In the genomic region with DNA sequence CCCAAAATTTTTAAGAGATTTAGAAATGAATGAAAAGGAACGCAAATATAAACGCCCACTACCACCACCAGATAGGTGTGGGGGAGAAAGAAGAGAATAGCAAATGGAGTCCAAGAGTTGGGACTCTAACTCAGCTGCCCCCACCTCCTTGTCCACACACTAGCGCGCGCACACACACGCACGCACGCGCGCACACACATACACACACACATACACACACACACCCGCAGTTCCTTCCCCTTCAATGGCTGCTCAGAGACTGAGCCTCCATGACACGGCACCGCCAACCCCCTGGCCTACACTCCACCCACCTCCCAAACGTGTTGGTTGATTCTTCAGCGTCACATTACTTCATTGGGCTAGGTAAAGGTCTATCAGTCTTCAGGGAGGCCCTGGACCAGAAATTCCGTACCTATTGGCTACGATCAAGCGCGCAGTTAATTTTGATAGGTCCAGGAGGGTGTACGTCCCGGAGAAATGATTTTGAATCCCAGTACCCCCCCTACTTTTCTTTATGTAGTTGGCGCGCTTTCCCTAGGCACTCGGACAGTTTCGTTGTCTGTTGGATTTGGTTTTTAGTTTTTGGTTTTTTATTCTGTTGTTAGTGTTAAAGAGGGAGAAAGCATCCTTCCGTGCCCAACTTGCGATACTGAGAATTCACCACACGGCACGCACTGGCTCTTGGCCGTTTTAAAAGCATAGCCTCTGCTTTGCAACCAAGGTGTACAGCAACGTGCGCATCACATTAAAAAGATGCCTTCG, we compare ENCODE assay signal across 1 cellular context.
TF ChIP-seq lines count a peak whose summit lies in the region.

Gene ANP32E, minus strand, starts transcription at position 261 of the 762 bp plus-strand sequence. CDS start 326 bp downstream, outside the sequence.

TF ChIP-seq in K562, 482 proteins besides CTCF, POLR2A, EP300 and RAD21 (continued from another document and continues in another):
- TF ChIP-seq, protein P1, sequence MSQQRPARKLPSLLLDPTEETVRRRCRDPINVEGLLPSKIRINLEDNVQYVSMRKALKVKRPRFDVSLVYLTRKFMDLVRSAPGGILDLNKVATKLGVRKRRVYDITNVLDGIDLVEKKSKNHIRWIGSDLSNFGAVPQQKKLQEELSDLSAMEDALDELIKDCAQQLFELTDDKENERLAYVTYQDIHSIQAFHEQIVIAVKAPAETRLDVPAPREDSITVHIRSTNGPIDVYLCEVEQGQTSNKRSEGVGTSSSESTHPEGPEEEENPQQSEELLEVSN (IDR thresholded peaks at IDR 0.05; ENCODE audit: borderline replicate concordance in 1 of 2, extremely low read depth in 1 of 2, insufficient read depth in 1 of 2, insufficient read length in 1 of 2, low read depth in 1 of 2, low read length in 1 of 2, poor library complexity in 1 of 2, severe bottlenecking in 1 of 2): peak in 1 of 2 experiments; percentile 70
- TF ChIP-seq XRCC3 (IDR thresholded peaks at IDR 0.05) (no peak), WHSC1 (IDR thresholded peaks at IDR 0.05; ENCODE audit: low read length) (no peak), ADNP (tag; IDR thresholded peaks at IDR 0.05) (no peak), MLLT1 (IDR thresholded peaks at IDR 0.05) (peak; percentile 99), TAF9B (IDR thresholded peaks at IDR 0.05; ENCODE audit: partially characterized antibody) (peak; percentile 100), E2F1 (CRISPR knock-in tag; IDR thresholded peaks at IDR 0.05) (peak; percentile 97), NEUROD1 (IDR thresholded peaks at IDR 0.05; ENCODE audit: borderline replicate concordance, low read depth, low read length, partially characterized antibody) (peak; percentile 97), ZNF146 (CRISPR knock-in tag; IDR thresholded peaks at IDR 0.05; ENCODE audit: unreplicated experiment) (no peak), CTCFL (IDR thresholded peaks at IDR 0.05; ENCODE audit: borderline replicate concordance, insufficient read depth, low read depth, low read length, poor library complexity, severe bottlenecking) (no peak), HMGN3 (IDR thresholded peaks at IDR 0.05; ENCODE audit: borderline replicate concordance, extremely low read depth, insufficient read length, low read depth, low read length) (no peak), RFX7 (CRISPR knock-in tag; IDR thresholded peaks at IDR 0.05) (no peak), CBX5 (IDR thresholded peaks at IDR 0.05; ENCODE audit: borderline replicate concordance, low read depth) (no peak), ZNF316 (IDR thresholded peaks at IDR 0.05) (peak; percentile 45), YY1 (IDR thresholded peaks at IDR 0.05; ENCODE audit: borderline replicate concordance in 1 of 3, control insufficient read depth in 1 of 3, extremely low read depth in 1 of 3, insufficient read depth in 3 of 3, insufficient read length in 1 of 3, insufficient replicate concordance in 2 of 3, low read depth in 1 of 3, low read length in 2 of 3) (peak; percentile 69 to 96 (median 93)), ZNF384 (IDR thresholded peaks at IDR 0.05; ENCODE audit: low read depth, low read length) (peak; percentile 13; the same call in 1 of the 2 replicates), SRF (CRISPR knock-in tag; IDR thresholded peaks at IDR 0.05) (0 out of 4 replicates have a peak, but pooled peaks of 1 of the 2 experiments have one; percentile 32), ESRRB (CRISPR knock-in tag; IDR thresholded peaks at IDR 0.05; ENCODE audit: borderline replicate concordance) (no peak), SMARCA5 (IDR thresholded peaks at IDR 0.05) (peak; percentile 78), MEF2A (IDR thresholded peaks at IDR 0.05; ENCODE audit: control insufficient read depth, low read depth, low read length) (no peak), ZNF407 (IDR thresholded peaks at IDR 0.05; ENCODE audit: low read depth) (no peak)
- TF ChIP-seq, protein P2, sequence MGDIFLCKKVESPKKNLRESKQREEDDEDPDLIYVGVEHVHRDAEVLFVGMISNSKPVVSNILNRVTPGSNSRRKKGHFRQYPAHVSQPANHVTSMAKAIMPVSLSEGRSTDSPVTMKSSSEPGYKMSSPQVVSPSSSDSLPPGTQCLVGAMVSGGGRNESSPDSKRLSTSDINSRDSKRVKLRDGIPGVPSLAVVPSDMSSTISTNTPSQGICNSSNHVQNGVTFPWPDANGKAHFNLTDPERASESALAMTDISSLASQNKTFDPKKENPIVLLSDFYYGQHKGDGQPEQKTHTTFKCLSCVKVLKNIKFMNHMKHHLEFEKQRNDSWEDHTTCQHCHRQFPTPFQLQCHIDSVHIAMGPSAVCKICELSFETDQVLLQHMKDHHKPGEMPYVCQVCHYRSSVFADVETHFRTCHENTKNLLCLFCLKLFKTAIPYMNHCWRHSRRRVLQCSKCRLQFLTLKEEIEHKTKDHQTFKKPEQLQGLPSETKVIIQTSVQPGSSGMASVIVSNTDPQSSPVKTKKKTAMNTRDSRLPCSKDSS (IDR thresholded peaks at IDR 0.05; ENCODE audit: low read depth, partially characterized antibody): no peak
- TF ChIP-seq, protein P3, sequence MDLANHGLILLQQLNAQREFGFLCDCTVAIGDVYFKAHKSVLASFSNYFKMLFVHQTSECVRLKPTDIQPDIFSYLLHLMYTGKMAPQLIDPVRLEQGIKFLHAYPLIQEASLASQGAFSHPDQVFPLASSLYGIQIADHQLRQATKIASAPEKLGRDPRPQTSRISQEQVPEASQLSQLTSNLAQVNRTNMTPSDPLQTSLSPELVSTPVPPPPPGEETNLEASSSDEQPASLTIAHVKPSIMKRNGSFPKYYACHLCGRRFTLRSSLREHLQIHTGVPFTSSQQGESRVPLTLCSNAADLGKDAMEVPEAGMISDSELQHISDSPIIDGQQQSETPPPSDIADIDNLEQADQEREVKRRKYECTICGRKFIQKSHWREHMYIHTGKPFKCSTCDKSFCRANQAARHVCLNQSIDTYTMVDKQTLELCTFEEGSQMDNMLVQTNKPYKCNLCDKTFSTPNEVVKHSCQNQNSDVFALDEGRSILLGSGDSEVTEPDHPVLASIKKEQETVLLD (IDR thresholded peaks at IDR 0.05): peak; percentile 82
- TF ChIP-seq, protein P4, sequence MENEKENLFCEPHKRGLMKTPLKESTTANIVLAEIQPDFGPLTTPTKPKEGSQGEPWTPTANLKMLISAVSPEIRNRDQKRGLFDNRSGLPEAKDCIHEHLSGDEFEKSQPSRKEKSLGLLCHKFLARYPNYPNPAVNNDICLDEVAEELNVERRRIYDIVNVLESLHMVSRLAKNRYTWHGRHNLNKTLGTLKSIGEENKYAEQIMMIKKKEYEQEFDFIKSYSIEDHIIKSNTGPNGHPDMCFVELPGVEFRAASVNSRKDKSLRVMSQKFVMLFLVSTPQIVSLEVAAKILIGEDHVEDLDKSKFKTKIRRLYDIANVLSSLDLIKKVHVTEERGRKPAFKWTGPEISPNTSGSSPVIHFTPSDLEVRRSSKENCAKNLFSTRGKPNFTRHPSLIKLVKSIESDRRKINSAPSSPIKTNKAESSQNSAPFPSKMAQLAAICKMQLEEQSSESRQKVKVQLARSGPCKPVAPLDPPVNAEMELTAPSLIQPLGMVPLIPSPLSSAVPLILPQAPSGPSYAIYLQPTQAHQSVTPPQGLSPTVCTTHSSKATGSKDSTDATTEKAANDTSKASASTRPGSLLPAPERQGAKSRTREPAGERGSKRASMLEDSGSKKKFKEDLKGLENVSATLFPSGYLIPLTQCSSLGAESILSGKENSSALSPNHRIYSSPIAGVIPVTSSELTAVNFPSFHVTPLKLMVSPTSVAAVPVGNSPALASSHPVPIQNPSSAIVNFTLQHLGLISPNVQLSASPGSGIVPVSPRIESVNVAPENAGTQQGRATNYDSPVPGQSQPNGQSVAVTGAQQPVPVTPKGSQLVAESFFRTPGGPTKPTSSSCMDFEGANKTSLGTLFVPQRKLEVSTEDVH (IDR thresholded peaks at IDR 0.05; ENCODE audit: low read depth, partially characterized antibody): peak; percentile 96
- TF ChIP-seq, protein P5, sequence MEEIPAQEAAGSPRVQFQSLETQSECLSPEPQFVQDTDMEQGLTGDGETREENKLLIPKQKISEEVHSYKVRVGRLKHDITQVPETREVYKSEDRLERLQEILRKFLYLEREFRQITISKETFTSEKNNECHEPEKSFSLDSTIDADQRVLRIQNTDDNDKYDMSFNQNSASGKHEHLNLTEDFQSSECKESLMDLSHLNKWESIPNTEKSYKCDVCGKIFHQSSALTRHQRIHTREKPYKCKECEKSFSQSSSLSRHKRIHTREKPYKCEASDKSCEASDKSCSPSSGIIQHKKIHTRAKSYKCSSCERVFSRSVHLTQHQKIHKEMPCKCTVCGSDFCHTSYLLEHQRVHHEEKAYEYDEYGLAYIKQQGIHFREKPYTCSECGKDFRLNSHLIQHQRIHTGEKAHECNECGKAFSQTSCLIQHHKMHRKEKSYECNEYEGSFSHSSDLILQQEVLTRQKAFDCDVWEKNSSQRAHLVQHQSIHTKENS (CRISPR knock-in tag; IDR thresholded peaks at IDR 0.05): no peak
